In the genomic region with DNA sequence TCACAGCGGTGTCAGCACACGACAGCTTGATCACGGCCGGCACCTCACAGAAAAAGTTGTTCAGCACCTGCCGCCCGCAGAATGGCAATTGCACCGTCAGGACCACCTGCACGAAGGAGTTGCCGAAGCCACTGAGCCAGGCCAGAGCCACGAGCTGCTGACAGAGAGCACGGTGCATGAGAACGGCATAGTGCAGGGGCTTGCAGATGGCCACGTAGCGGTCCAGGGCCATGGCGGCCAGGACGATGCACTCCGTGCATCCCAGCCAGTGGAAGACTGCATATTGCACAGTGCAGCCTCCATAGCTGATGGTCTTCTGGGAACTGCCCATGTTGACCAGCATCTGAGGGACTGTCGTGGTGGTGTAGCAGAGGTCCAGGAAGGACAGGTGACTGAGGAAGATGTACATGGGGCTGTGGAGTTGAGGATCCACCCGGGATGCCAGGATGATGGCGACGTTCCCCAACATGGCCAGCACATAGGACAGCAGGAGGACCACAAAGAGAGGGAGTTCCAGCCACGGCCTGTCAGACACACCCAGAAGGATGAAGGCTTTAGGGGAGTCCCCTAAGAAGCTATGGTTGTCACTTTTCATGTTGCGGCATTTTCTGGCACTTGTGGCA, we compare ENCODE assay signal across 1 cellular context.
TF ChIP-seq lines count a peak whose summit lies in the region.

No MANE protein-coding gene starts in this region.

TF ChIP-seq in WTC11, 78 proteins besides CTCF, POLR2A, EP300 and RAD21:
- TF ChIP-seq FOXP1 (CRISPR knock-in tag; IDR thresholded peaks at IDR 0.05; ENCODE audit: borderline replicate concordance) = 0 out of 2 replicates have a peak, but pooled peaks have one; percentile 20
- TF ChIP-seq, protein P1, sequence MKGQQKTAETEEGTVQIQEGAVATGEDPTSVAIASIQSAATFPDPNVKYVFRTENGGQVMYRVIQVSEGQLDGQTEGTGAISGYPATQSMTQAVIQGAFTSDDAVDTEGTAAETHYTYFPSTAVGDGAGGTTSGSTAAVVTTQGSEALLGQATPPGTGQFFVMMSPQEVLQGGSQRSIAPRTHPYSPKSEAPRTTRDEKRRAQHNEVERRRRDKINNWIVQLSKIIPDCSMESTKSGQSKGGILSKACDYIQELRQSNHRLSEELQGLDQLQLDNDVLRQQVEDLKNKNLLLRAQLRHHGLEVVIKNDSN (CRISPR knock-in tag; IDR thresholded peaks at IDR 0.05) = no peak
- TF ChIP-seq, protein P2, sequence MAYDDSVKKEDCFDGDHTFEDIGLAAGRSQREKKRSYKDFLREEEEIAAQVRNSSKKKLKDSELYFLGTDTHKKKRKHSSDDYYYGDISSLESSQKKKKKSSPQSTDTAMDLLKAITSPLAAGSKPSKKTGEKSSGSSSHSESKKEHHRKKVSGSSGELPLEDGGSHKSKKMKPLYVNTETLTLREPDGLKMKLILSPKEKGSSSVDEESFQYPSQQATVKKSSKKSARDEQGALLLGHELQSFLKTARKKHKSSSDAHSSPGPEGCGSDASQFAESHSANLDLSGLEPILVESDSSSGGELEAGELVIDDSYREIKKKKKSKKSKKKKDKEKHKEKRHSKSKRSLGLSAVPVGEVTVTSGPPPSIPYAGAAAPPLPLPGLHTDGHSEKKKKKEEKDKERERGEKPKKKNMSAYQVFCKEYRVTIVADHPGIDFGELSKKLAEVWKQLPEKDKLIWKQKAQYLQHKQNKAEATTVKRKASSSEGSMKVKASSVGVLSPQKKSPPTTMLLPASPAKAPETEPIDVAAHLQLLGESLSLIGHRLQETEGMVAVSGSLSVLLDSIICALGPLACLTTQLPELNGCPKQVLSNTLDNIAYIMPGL (CRISPR knock-in tag; IDR thresholded peaks at IDR 0.05) = no peak
TF ChIP-seq in WTC11: peak in this region for 1.
